In the genomic region with DNA sequence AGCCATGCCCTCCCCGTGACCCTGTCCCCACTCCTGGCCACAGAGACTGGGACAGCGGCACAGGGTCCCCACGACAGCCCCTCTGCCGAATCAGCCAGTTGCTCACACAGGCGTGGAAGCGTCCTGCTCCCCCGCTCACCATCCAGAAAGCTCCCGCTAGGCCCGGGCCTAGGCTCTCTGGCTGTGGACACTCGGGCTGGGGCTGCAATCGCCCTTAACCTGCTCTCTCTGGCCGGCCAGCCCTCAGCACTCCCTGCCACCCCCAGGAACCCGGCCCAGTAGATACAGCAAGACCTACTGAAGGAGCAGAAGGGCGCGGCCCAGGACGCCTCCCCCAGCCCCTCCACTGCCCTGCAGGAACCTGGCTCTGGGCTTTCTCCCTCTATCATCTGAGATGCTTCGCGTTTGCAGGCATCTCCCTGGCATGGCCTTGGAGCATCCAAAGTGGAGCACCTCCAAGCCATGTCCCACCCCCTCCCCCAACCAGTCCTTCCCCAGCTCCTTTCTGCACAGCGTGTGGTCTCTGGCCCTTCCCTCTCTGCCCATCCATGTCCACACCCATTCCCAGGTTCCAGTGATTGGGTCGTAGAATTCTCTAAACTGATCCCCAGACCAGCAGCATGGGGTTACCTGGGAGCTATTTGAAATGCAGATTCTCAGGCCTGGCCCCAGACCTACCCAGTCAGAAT, we compare ENCODE assay signal across 8 cellular contexts.
DNase-seq lines count a peak whose midpoint lies in the region; ATAC-seq and TF ChIP-seq lines count a peak whose summit lies in the region.

No MANE protein-coding gene starts in this region.

- no peak overlapping the region for H4K8ac ChIP-seq in mesendoderm (ENCODE audit: low read depth, low read length)

- H3K4me1 ChIP-seq in mesendoderm (ENCODE audit: control insufficient read depth, low read depth, low read length), result no peaks in the 10 kb centered on the region
- H3K4me1 ChIP-seq in upper lobe of right lung, result peaks cover 5% of the 10 kb centered on the region

- H3K18ac ChIP-seq in mesendoderm (ENCODE audit: low read length), result no peak overlapping the region

- peak overlapping the region; percentile 42 for H3K4me3 Mint-ChIP-seq in T-helper 2 cell treated with Interferon-gamma antibody and Interleukin-4, amounts not matched to agents 5 μg/mL and 100 μg/mL, for 36 hours

- H3K79me1 ChIP-seq in mesendoderm (ENCODE audit: low read length), result no peaks in the 10 kb centered on the region

- no peaks in the 10 kb centered on the region for H3K36me3 Mint-ChIP-seq in T-helper 2 cell treated with Interferon-gamma antibody and Interleukin-4, amounts not matched to agents 5 μg/mL and 100 μg/mL, for 36 hours (ENCODE audit: low read depth)

- no peak overlapping the region for H2BK15ac ChIP-seq in mesendoderm (replicated peaks; ENCODE audit: low read depth)

- H3K4me2 ChIP-seq in mesendoderm (ENCODE audit: low read length), result peak overlapping the region; percentile 93

- no peak overlapping the region for H3K4ac ChIP-seq in mesendoderm (ENCODE audit: low read depth, low read length)

- no peak overlapping the region for H2BK5ac ChIP-seq in mesendoderm (ENCODE audit: low read length)

- no peaks in the 10 kb centered on the region for H3K9me3 ChIP-seq in upper lobe of right lung

- peak overlapping the region; percentile 61 for H3K9ac ChIP-seq in mesendoderm (ENCODE audit: low read length)

- H3K36me3 ChIP-seq in mesendoderm (ENCODE audit: control insufficient read depth, insufficient read depth, low read length) (no peaks in the 10 kb centered on the region), upper lobe of right lung (peaks cover 19% of the 10 kb centered on the region)

- no peaks in the 10 kb centered on the region for H3K79me2 ChIP-seq in mesendoderm (ENCODE audit: control insufficient read depth, insufficient read depth, low read length)

- no peaks in the 10 kb centered on the region for H3K9me3 Mint-ChIP-seq in T-helper 2 cell treated with Interferon-gamma antibody and Interleukin-4, amounts not matched to agents 5 μg/mL and 100 μg/mL, for 36 hours

- no peak overlapping the region for H3K23ac ChIP-seq in mesendoderm (ENCODE audit: low read length)

- no peak overlapping the region for H3K27ac Mint-ChIP-seq in T-helper 2 cell treated with Interferon-gamma antibody and Interleukin-4, amounts not matched to agents 5 μg/mL and 100 μg/mL, for 36 hours

- TF ChIP-seq CTCF in dorsolateral prefrontal cortex (IDR thresholded peaks at IDR 0.05 in 54 of 56, conservative IDR thresholded peaks at IDR 0.05 in 2 of 56; ENCODE audit: low read depth in 1 of 56, partially characterized antibody in 56 of 56) (no peak), upper lobe of right lung (IDR thresholded peaks at IDR 0.05) (no peak)

- no CpG with 5 or more reads among the region's 20 CpGs for WGBS in mesendoderm (ENCODE audit: extremely low coverage, insufficient coverage, low lambda C conversion rate)

- H2BK120ac ChIP-seq in mesendoderm (ENCODE audit: low read depth, low read length), result no peak overlapping the region

- peak overlapping the region; percentile 73 for H3K56ac ChIP-seq in mesendoderm (ENCODE audit: low read length)

- no peak for DNase-seq in T-helper 2 cell treated with Interferon-gamma antibody and Interleukin-4, amounts not matched to agents 5 μg/mL and 100 μg/mL, for 36 hours (ENCODE audit: low spot score)
- DNase-seq in T-helper 2 cell (no peak), dorsolateral prefrontal cortex (peak in 2 of 10 donors; percentile 39 to 46), mesendoderm (peak; percentile 48), upper lobe of right lung (no peak), caudate nucleus (lab: John Stamatoyannopoulos, UW) (no peak)
- DNase-seq in activated effector memory CD4-positive, alpha-beta T cell treated with anti-CD3 and anti-CD28 coated beads, Interleukin-2, amount 50 U/mL, for 16 hours, result no peak

- H3K27me3 Mint-ChIP-seq in T-helper 2 cell treated with Interferon-gamma antibody and Interleukin-4, amounts not matched to agents 5 μg/mL and 100 μg/mL, for 36 hours (ENCODE audit: low read depth), result peaks cover 21% of the 10 kb centered on the region

- H3K4me3 ChIP-seq in dorsolateral prefrontal cortex (peak overlapping the region in 58 of 59 donors; percentile 24 to 68 (median 51)), mesendoderm (ENCODE audit: low read length) (peak overlapping the region; percentile 29), upper lobe of right lung (peak overlapping the region; percentile 39)

- ATAC-seq in upper lobe of right lung (no peak), GM18868 (IDR thresholded peaks at IDR 0.05; ENCODE audit: unreplicated experiment) (no peak)

- H4K5ac ChIP-seq in mesendoderm (ENCODE audit: low read length), result no peak overlapping the region

- H2AK5ac ChIP-seq in mesendoderm (ENCODE audit: low read length), result no peak overlapping the region

- peaks cover 2% of the 10 kb centered on the region for H3K4me1 Mint-ChIP-seq in T-helper 2 cell treated with Interferon-gamma antibody and Interleukin-4, amounts not matched to agents 5 μg/mL and 100 μg/mL, for 36 hours (ENCODE audit: low read depth)

- H3K27me3 ChIP-seq in dorsolateral prefrontal cortex (no peaks in the 10 kb centered on the region), mesendoderm (ENCODE audit: insufficient read depth, low read length, poor library complexity) (no peaks in the 10 kb centered on the region), upper lobe of right lung (no peaks in the 10 kb centered on the region)

- H3K27ac ChIP-seq in dorsolateral prefrontal cortex (peak overlapping the region in 57 of 59 donors; percentile 39 to 88 (median 76)), mesendoderm (ENCODE audit: low read depth, low read length) (no peak overlapping the region), upper lobe of right lung (no peak overlapping the region), caudate nucleus (ENCODE audit: low read depth, low read length) (no peak overlapping the region)

- intact Hi-C loops in dorsolateral prefrontal cortex (cut with DNase I) (loop anchor here (2.0 to 10.0 kb wide), 4 partner anchors 57 to 283 kb away; no protein-coding TSS in a partner anchor), upper lobe of right lung (cut with DNase I) (loop anchor here (5.0 to 10.0 kb wide), 2 partner anchors 57 to 185 kb away; no protein-coding TSS in a partner anchor)

Comparison
In these comparisons a context has a peak if more than half of its experiments do, and no peak if none do; other contexts are left out.
1. H3K27ac ChIP-seq: peak in dorsolateral prefrontal cortex (57 of 59); none in mesendoderm (single experiment), upper lobe of right lung (single experiment) and caudate nucleus (single experiment).
2. Peak in every context shown above with its lines, with median percentiles within 50 percentile points of each other: H3K4me3 ChIP-seq.